Comparison of ENCODE assay signal across 19 cellular contexts in the genomic region with DNA sequence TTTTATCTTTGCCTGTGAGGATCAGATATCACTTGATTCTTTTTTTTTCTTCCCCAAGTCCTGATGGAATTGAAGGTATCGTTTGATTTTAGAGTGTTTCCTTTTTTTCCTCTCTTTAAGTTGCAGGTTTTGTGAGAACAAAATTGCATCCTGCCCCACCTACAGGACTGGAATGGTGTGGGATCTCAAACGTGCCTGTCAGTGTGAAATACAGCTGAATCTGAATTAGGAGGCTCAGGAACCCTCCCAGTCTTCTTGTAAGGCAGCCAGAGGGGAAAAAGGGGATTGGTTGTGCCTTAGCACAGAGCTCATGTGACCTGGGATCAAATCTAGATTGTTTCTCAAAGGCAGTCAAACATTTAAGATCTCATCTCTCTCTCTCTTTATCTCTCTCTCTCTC. TPM values are rescaled to one million over a fixed set of nuclear protein-coding genes. Genes with fewer than 3 reads are reported as not detected.
DNase-seq lines count a peak whose midpoint lies in the region; ATAC-seq and TF ChIP-seq lines count a peak whose summit lies in the region.
"Had no signal": no experiment of that assay in that cellular context is flagged by ENCODE, and none has a peak within 500 bp of the region (broad histone marks: within the 10 kb centered on the region; RNA-seq: fewer than 3 reads in every experiment).

No MANE protein-coding gene starts in this region.

- H3K79me2 ChIP-seq in H9 (ENCODE audit: insufficient read depth, low read length) = no peaks in the 10 kb centered on the region

- no peak overlapping the region for H2AK5ac ChIP-seq in H9 (ENCODE audit: insufficient read length, low read length)

- no peak overlapping the region for H2BK12ac ChIP-seq in H9 (ENCODE audit: insufficient read length, low read depth, low read length)

- H3K36me3 Mint-ChIP-seq in H9 (ENCODE audit: insufficient read depth in 1 of 3, low read depth in 3 of 3) = no peaks in the 10 kb centered on the region
- H3K36me3 Mint-ChIP-seq in activated CD4-positive, alpha-beta T cell treated with anti-CD3 and anti-CD28 coated beads for 36 hours (ENCODE audit: low read depth) = no peaks in the 10 kb centered on the region
- H3K36me3 Mint-ChIP-seq: activated naive CD8-positive, alpha-beta T cell; brain; stimulated activated effector memory CD8-positive, alpha-beta T cell treated with anti-CD3 and anti-CD28 coated beads, Interleukin-12 subunit alpha, Interleukin-12 subunit beta, amount 100 ng/mL, for 72 hours had no signal

- H3K18ac ChIP-seq in H9 (ENCODE audit: insufficient read length, low read depth, low read length) = no peak overlapping the region

- H3K27ac ChIP-seq in H9 (ENCODE audit: insufficient read length, low read depth, low read length) (no peak overlapping the region), iPS-20b (ENCODE audit: low read length) (no peak overlapping the region)
- H3K27ac ChIP-seq: BLaER1 treated with 17β-estradiol and CSF1 and Interleukin-3, amounts not matched to agents 10 nM and 100 nM; esophagus muscularis mucosa had no signal

- H3K4me3 Mint-ChIP-seq in H9 = no peak overlapping the region
- no peak overlapping the region for H3K4me3 Mint-ChIP-seq in activated CD4-positive, alpha-beta T cell treated with anti-CD3 and anti-CD28 coated beads for 36 hours
- H3K4me3 Mint-ChIP-seq: activated naive CD8-positive, alpha-beta T cell; activated T-helper 1 cell treated with anti-CD3 and anti-CD28 coated beads, Interleukin-12 subunit alpha, Interleukin-12 subunit beta, Interleukin-2, Interleukin-4 antibody, amounts not matched to agents 30 ng/mL and 10 ng/mL and 1 ng/mL, durations not matched to agents 14 hours and 24 hours and 36 hours; brain; stimulated activated effector memory CD8-positive, alpha-beta T cell treated with anti-CD3 and anti-CD28 coated beads, Interleukin-12 subunit alpha, Interleukin-12 subunit beta, amount 100 ng/mL, for 72 hours had no signal

- H2BK20ac ChIP-seq in H9 (ENCODE audit: low read depth, low read length, poor library complexity, severe bottlenecking) = no peak overlapping the region

- H4K91ac ChIP-seq in H9 (ENCODE audit: insufficient read length, low read depth, low read length) = no peak overlapping the region

- no peak overlapping the region for H3K14ac ChIP-seq in H9 (ENCODE audit: insufficient read depth, low read length)

- H3K27me3 Mint-ChIP-seq in H9 (ENCODE audit: low read depth) = no peaks in the 10 kb centered on the region
- H3K27me3 Mint-ChIP-seq in activated CD4-positive, alpha-beta T cell treated with anti-CD3 and anti-CD28 coated beads for 36 hours = peaks cover 8% of the 10 kb centered on the region
- H3K27me3 Mint-ChIP-seq: activated naive CD8-positive, alpha-beta T cell had no signal

- no peaks in the 10 kb centered on the region for H4K20me1 ChIP-seq in H9 (ENCODE audit: control insufficient read depth, insufficient read depth, insufficient read length)
- H4K20me1 ChIP-seq: BLaER1 treated with 17β-estradiol and CSF1 and Interleukin-3, amounts not matched to agents 10 nM and 100 nM had no signal

- no peak overlapping the region for H4K8ac ChIP-seq in H9 (replicated peaks; ENCODE audit: insufficient read length, low read depth, low read length)

- no peak overlapping the region for H4K5ac ChIP-seq in H9 (ENCODE audit: insufficient read length, low read depth, low read length)

- no peaks in the 10 kb centered on the region for H3K36me3 ChIP-seq in iPS-20b (ENCODE audit: insufficient read depth, low read depth, low read length)
- H3K36me3 ChIP-seq: BLaER1 treated with 17β-estradiol and CSF1 and Interleukin-3, amounts not matched to agents 10 nM and 100 nM; esophagus muscularis mucosa; HAP-1 had no signal

- ATAC-seq in activated CD4-positive, alpha-beta T cell treated with anti-CD3 and anti-CD28 coated beads for 36 hours = no peak
- ATAC-seq: stimulated activated effector memory CD8-positive, alpha-beta T cell treated with anti-CD3 and anti-CD28 coated beads, Interleukin-12 subunit alpha, Interleukin-12 subunit beta, amount 100 ng/mL, for 72 hours had no signal

- no peak overlapping the region for H3K4ac ChIP-seq in H9 (ENCODE audit: low read depth, low read length)

- no peak overlapping the region for H3K23ac ChIP-seq in H9 (ENCODE audit: insufficient read length, low read depth, low read length)

- peak overlapping the region; percentile 18 for H2AFZ ChIP-seq in H9 (ENCODE audit: low read length)

- DNase-seq in H9 (no peak), astrocyte of the cerebellum (ENCODE audit: low read depth) (no peak), putamen (ENCODE audit: low spot score) (peak; percentile 38), islet precursor cell (no peak)
- no peak for DNase-seq in activated CD8-positive, alpha-beta memory T cell treated with anti-CD3 and anti-CD28 coated beads, Interleukin-2, amount 50 U/mL, for 4 hours
- no peak for DNase-seq in activated CD4-positive, alpha-beta T cell treated with anti-CD3 and anti-CD28 coated beads for 36 hours
- DNase-seq: activated CD4-positive, CD25-positive, alpha-beta regulatory T cell; activated CD8-positive, alpha-beta memory T cell treated with anti-CD3 and anti-CD28 coated beads for 24 hours; NCI-H2029 treated with DMSO at 0.1 percent for 48 hours; NCI-H524 treated with DMSO at 0.1 percent for 48 hours; T-helper 2 cell had no signal

- H3K23me2 ChIP-seq in H9 (ENCODE audit: insufficient read length, low read depth, low read length, poor library complexity, severe bottlenecking) = no peaks in the 10 kb centered on the region

- no peak overlapping the region for H3K9ac ChIP-seq in H9 (ENCODE audit: extremely low read depth, insufficient read length, low read length)
- 0 out of 2 replicates have a peak overlapping the region, but pooled peaks have one; percentile 16 for H3K9ac ChIP-seq in iPS-20b (ENCODE audit: low read depth, low read length)

- POLR2A ChIA-PET in activated CD4-positive, alpha-beta T cell treated with anti-CD3 and anti-CD28 coated beads for 36 hours (lab: Charles Lee) = no interaction called here

- H3K9me3 ChIP-seq in H9 (ENCODE audit: control insufficient read depth, low read depth, low read length) (no peaks in the 10 kb centered on the region), iPS-20b (ENCODE audit: insufficient read depth, low read depth, low read length) (no peaks in the 10 kb centered on the region)
- H3K9me3 ChIP-seq: BLaER1 treated with 17β-estradiol and CSF1 and Interleukin-3, amounts not matched to agents 10 nM and 100 nM; esophagus muscularis mucosa; HAP-1 had no signal

- no peaks in the 10 kb centered on the region for H3K9me3 Mint-ChIP-seq in H9
- no peaks in the 10 kb centered on the region for H3K9me3 Mint-ChIP-seq in activated CD4-positive, alpha-beta T cell treated with anti-CD3 and anti-CD28 coated beads for 36 hours (ENCODE audit: low read depth)
- H3K9me3 Mint-ChIP-seq: activated T-helper 1 cell treated with anti-CD3 and anti-CD28 coated beads, Interleukin-12 subunit alpha, Interleukin-12 subunit beta, Interleukin-2, Interleukin-4 antibody, amounts not matched to agents 30 ng/mL and 10 ng/mL and 1 ng/mL, durations not matched to agents 14 hours and 24 hours and 36 hours; brain; stimulated activated effector memory CD8-positive, alpha-beta T cell treated with anti-CD3 and anti-CD28 coated beads, Interleukin-12 subunit alpha, Interleukin-12 subunit beta, amount 100 ng/mL, for 72 hours had no signal

- no peaks in the 10 kb centered on the region for H3K27me3 ChIP-seq in H9 (ENCODE audit: insufficient read depth, low read length)
- H3K27me3 ChIP-seq in iPS-20b (ENCODE audit: insufficient read depth, low read length) = no peaks in the 10 kb centered on the region
- H3K27me3 ChIP-seq: BLaER1 treated with 17β-estradiol and CSF1 and Interleukin-3, amounts not matched to agents 10 nM and 100 nM; esophagus muscularis mucosa had no signal

- H2BK5ac ChIP-seq in H9 (ENCODE audit: insufficient read length, low read length) = no peak overlapping the region

- no peak overlapping the region for H2BK120ac ChIP-seq in H9 (ENCODE audit: low read depth, low read length, poor library complexity, severe bottlenecking)

- H3T11ph ChIP-seq in H9 (ENCODE audit: low read length) = no peak overlapping the region

- WGBS in H9 (ENCODE audit: extremely low coverage, insufficient read length, low lambda C conversion rate) = no CpG with 5 or more reads among the region's 2 CpGs

- no peak overlapping the region for H3K4me2 ChIP-seq in H9 (ENCODE audit: insufficient read depth, insufficient read length, low read length)
- H3K4me2 ChIP-seq: BLaER1 treated with 17β-estradiol and CSF1 and Interleukin-3, amounts not matched to agents 10 nM and 100 nM had no signal

- H3K56ac ChIP-seq in H9 (ENCODE audit: insufficient read length, low read depth, low read length) = no peak overlapping the region

- H3K79me1 ChIP-seq in H9 (ENCODE audit: insufficient read depth, low read depth, low read length, poor library complexity, severe bottlenecking) = no peaks in the 10 kb centered on the region

- no peak overlapping the region for H2BK15ac ChIP-seq in H9 (ENCODE audit: low read depth, low read length)

- CTCF ChIA-PET in activated CD4-positive, alpha-beta T cell treated with anti-CD3 and anti-CD28 coated beads for 36 hours (lab: Charles Lee) = interaction anchor here (0.9 kb wide), 1 partner anchor 13 kb away, joined by 3 read pairs; no protein-coding TSS in a partner anchor

- H3K4me1 Mint-ChIP-seq in H9 = peaks cover 19 to 20% of the 10 kb centered on the region in 2 experiments
- H3K4me1 Mint-ChIP-seq in activated CD4-positive, alpha-beta T cell treated with anti-CD3 and anti-CD28 coated beads for 36 hours = no peaks in the 10 kb centered on the region
- H3K4me1 Mint-ChIP-seq: stimulated activated effector memory CD8-positive, alpha-beta T cell treated with anti-CD3 and anti-CD28 coated beads, Interleukin-12 subunit alpha, Interleukin-12 subunit beta, amount 100 ng/mL, for 72 hours had no signal

- H3K4me1 ChIP-seq in H9 (ENCODE audit: insufficient read depth, low read length) = no peaks in the 10 kb centered on the region
- 0 out of 2 replicates have a peak, but pooled peaks cover 3% of the 10 kb centered on the region for H3K4me1 ChIP-seq in iPS-20b (ENCODE audit: insufficient read depth, low read length)

- no peak overlapping the region for H3K4me3 ChIP-seq in astrocyte of the cerebellum (ENCODE audit: low read depth, low read length)
- H3K4me3 ChIP-seq in iPS-20b (ENCODE audit: low read length) = no peak overlapping the region
- H3K4me3 ChIP-seq: BLaER1 treated with 17β-estradiol and CSF1 and Interleukin-3, amounts not matched to agents 10 nM and 100 nM; esophagus muscularis mucosa; HAP-1 had no signal

- intact Hi-C loops in activated CD4-positive, alpha-beta T cell treated with anti-CD3 and anti-CD28 coated beads for 36 hours (cut with DNase I, micrococcal nuclease) = no loop called here

- TF ChIP-seq CTCF in H9 (conservative IDR thresholded peaks at IDR 0.05) (peak; percentile 35; the same call in 2 of the 3 replicates), astrocyte of the cerebellum (IDR thresholded peaks at IDR 0.05; ENCODE audit: low read depth, low read length, missing control alignments) (peak; percentile 3)

- in situ Hi-C loops in astrocyte of the cerebellum (cut with HindIII; ENCODE audit: low sequenced_read_pairs) = no loop called here

- H3K27ac Mint-ChIP-seq in H9 = peak overlapping the region in 1 of 3 experiments; percentile 42; a peak in 1 of 7 replicates
- no peak overlapping the region for H3K27ac Mint-ChIP-seq in activated CD4-positive, alpha-beta T cell treated with anti-CD3 and anti-CD28 coated beads for 36 hours
- H3K27ac Mint-ChIP-seq: activated naive CD8-positive, alpha-beta T cell; activated T-helper 1 cell treated with anti-CD3 and anti-CD28 coated beads, Interleukin-12 subunit alpha, Interleukin-12 subunit beta, Interleukin-2, Interleukin-4 antibody, amounts not matched to agents 30 ng/mL and 10 ng/mL and 1 ng/mL, durations not matched to agents 14 hours and 24 hours and 36 hours; stimulated activated effector memory CD8-positive, alpha-beta T cell treated with anti-CD3 and anti-CD28 coated beads, Interleukin-12 subunit alpha, Interleukin-12 subunit beta, amount 100 ng/mL, for 72 hours had no signal

RNA-seq across cellular contexts. Expression of a gene that starts 32.7 kb away (rescaled TPM):
- total RNA-seq in H9 (2021) = 56.7 and 58.3 TPM in 2 replicates
- 10 to 100 TPM; 18.1 to 20.8 TPM for total RNA-seq in activated CD4-positive, alpha-beta T cell treated with anti-CD3 and anti-CD28 coated beads for 36 hours

RNA-seq across cellular contexts. Expression of a gene that starts 59.0 kb away (rescaled TPM):
- 120 and 126 TPM in 2 replicates for total RNA-seq in H9 (2021)
- 10 to 100 TPM; 19.2 to 23.9 TPM for total RNA-seq in activated CD4-positive, alpha-beta T cell treated with anti-CD3 and anti-CD28 coated beads for 36 hours
